Comparison of ENCODE assay signal across 8 cellular contexts in genomic region chr4:1008840-1009646, GRCh38. TPM values are rescaled to one million over a fixed set of nuclear protein-coding genes. Genes with fewer than 3 reads are reported as not detected.
DNase-seq lines count a peak whose midpoint lies in the region; ATAC-seq and TF ChIP-seq lines count a peak whose summit lies in the region.

No MANE protein-coding gene starts in this region.

- WGBS in esophagus, 2 donors: 2% methylated on average over 37 to 46 of the region's 46 CpGs

- peaks cover 0 to 2% (median 0%) of the 10 kb centered on the region in 7 donors for H3K9me3 Mint-ChIP-seq in CD4-positive, CD25-positive, alpha-beta regulatory T cell

- H3K4me3 ChIP-seq in CD4-positive, CD25-positive, alpha-beta regulatory T cell (ENCODE audit: low read depth, low read length): peak overlapping the region; percentile 40
- H3K4me3 ChIP-seq in esophagus (ENCODE audit: low read depth in 1 of 2, low read length in 2 of 2) (peak overlapping the region; percentile 48), osteoblast (ENCODE audit: insufficient read depth, low read length) (peak overlapping the region; percentile 77)

- no peak overlapping the region for H3K27ac ChIP-seq in CD4-positive, CD25-positive, alpha-beta regulatory T cell (ENCODE audit: insufficient read depth, low read length, poor library complexity, severe bottlenecking)
- H3K27ac ChIP-seq in esophagus (ENCODE audit: low read depth in 2 of 2, low read length in 1 of 2): peak overlapping the region in 1 of 2 donors; percentile 34
- no peak overlapping the region for H3K27ac ChIP-seq in osteoblast (ENCODE audit: low read depth, low read length)

- peaks cover 0 to 2% of the 10 kb centered on the region in 2 experiments for H3K9me3 ChIP-seq in CD4-positive, CD25-positive, alpha-beta regulatory T cell (ENCODE audit: control insufficient read depth in 2 of 2, low read length in 2 of 2)
- H3K9me3 ChIP-seq in esophagus (ENCODE audit: control insufficient read depth in 2 of 2, insufficient read depth in 1 of 2, low read depth in 1 of 2, low read length in 1 of 2): no peaks in the 10 kb centered on the region
- peaks cover 2% of the 10 kb centered on the region for H3K9me3 ChIP-seq in osteoblast (ENCODE audit: low read depth, low read length)

- no peaks in the 10 kb centered on the region for H3K36me3 Mint-ChIP-seq in CD4-positive, CD25-positive, alpha-beta regulatory T cell

- DNase-seq in CD4-positive, CD25-positive, alpha-beta regulatory T cell: peak; percentile 50 to 61 (median 52)
- peak; percentile 38 for DNase-seq in activated CD4-positive, alpha-beta T cell treated with anti-CD3 and anti-CD28 coated beads, Interleukin-2, amount 50 U/mL, for 1 hour
- DNase-seq in osteoblast (ENCODE audit: insufficient read length, low spot score, missing footprints) (no peak), NCI-H187 treated with DMSO at 0.1 percent for 48 hours (lab: John Stamatoyannopoulos, UW) (no peak)

- no peaks in the 10 kb centered on the region for H3K36me3 ChIP-seq in CD4-positive, CD25-positive, alpha-beta regulatory T cell (ENCODE audit: control insufficient read depth, insufficient read depth, low read length)
- H3K36me3 ChIP-seq in esophagus (ENCODE audit: control insufficient read depth in 2 of 2, insufficient read depth in 2 of 2, low read length in 1 of 2) (no peaks in the 10 kb centered on the region), osteoblast (ENCODE audit: insufficient read depth, low read length) (peaks cover 2% of the 10 kb centered on the region)

- H3K79me2 ChIP-seq in osteoblast (ENCODE audit: insufficient read depth, low read length): no peaks in the 10 kb centered on the region

- H3K4me3 Mint-ChIP-seq in CD4-positive, CD25-positive, alpha-beta regulatory T cell: peak overlapping the region; percentile 79 to 88 (median 83)

- H4K20me1 ChIP-seq in osteoblast (ENCODE audit: insufficient read depth, low read length): peaks cover 7% of the 10 kb centered on the region

- peaks cover 5% of the 10 kb centered on the region for H3K27me3 ChIP-seq in CD4-positive, CD25-positive, alpha-beta regulatory T cell (ENCODE audit: control insufficient read depth, insufficient read depth, low read length)
- H3K27me3 ChIP-seq in esophagus (ENCODE audit: control insufficient read depth in 1 of 2, insufficient read depth in 2 of 2, low read length in 2 of 2) (peaks cover 0 to 5% of the 10 kb centered on the region in 2 donors), osteoblast (ENCODE audit: insufficient read depth, low read length) (peaks cover 37% of the 10 kb centered on the region)

- no peak overlapping the region for H3K27ac Mint-ChIP-seq in CD4-positive, CD25-positive, alpha-beta regulatory T cell

- H3K4me2 ChIP-seq in osteoblast (ENCODE audit: insufficient read depth, low read length): peak overlapping the region; percentile 91

- peak overlapping the region; percentile 76 for H2AFZ ChIP-seq in osteoblast (ENCODE audit: low read length)

- peaks cover 31% of the 10 kb centered on the region for H3K4me1 ChIP-seq in CD4-positive, CD25-positive, alpha-beta regulatory T cell (ENCODE audit: control insufficient read depth, insufficient read depth, low read length, poor library complexity, severe bottlenecking)
- H3K4me1 ChIP-seq in esophagus (ENCODE audit: control insufficient read depth in 2 of 2, insufficient read depth in 2 of 2, low read length in 1 of 2): peaks cover 10 to 24% of the 10 kb centered on the region in 2 donors
- H3K4me1 ChIP-seq in osteoblast (ENCODE audit: insufficient read depth, low read length): peaks cover 18% of the 10 kb centered on the region

- H3K4me1 Mint-ChIP-seq in CD4-positive, CD25-positive, alpha-beta regulatory T cell: peaks cover 0 to 13% (median 6%) of the 10 kb centered on the region in 4 donors

- peaks cover 36% of the 10 kb centered on the region for H3K27me3 Mint-ChIP-seq in CD4-positive, CD25-positive, alpha-beta regulatory T cell

- no peak for ATAC-seq in CD4-positive, CD25-positive, alpha-beta regulatory T cell (ENCODE audit: low read depth in 2 of 2)
- ATAC-seq in HG03025 (IDR thresholded peaks at IDR 0.05; ENCODE audit: low FRiP score, unreplicated experiment) (peak; percentile 21), HG03175 (IDR thresholded peaks at IDR 0.05; ENCODE audit: unreplicated experiment) (no peak), GM19467 (IDR thresholded peaks at IDR 0.05; ENCODE audit: unreplicated experiment) (no peak)

- no peak for TF ChIP-seq CTCF in osteoblast (IDR thresholded peaks at IDR 0.05; ENCODE audit: extremely low read depth, low read depth, low read length)

RNA-seq across cellular contexts. Expression of gene FGFRL1, which starts 2.4 kb away (rescaled TPM):
- 14.3 TPM for total RNA-seq in CD4-positive, CD25-positive, alpha-beta regulatory T cell
- 1 to 10 TPM in 1 of 4 donors, under 1 TPM in 3; 0.27 to 1.6 (median 0.33) TPM for polyA plus RNA-seq in CD4-positive, CD25-positive, alpha-beta regulatory T cell
- polyA plus RNA-seq in esophagus: 1 to 10 TPM; 2.3 to 3.4 TPM
- total RNA-seq in osteoblast: 29.2 and 30.8 TPM in 2 replicates

RNA-seq across cellular contexts. Expression of gene SLC26A1, which starts 15.8 kb away (rescaled TPM):
- total RNA-seq in CD4-positive, CD25-positive, alpha-beta regulatory T cell: 0.37 TPM
- 1 to 10 TPM in 2 of 4 donors, under 1 TPM in 2; 0.42 to 1.7 (median 1.0) TPM for polyA plus RNA-seq in CD4-positive, CD25-positive, alpha-beta regulatory T cell
- under 1 TPM; 0.09 to 0.49 TPM for polyA plus RNA-seq in esophagus
- total RNA-seq in osteoblast: 0.36 and 0.59 TPM in 2 replicates

RNA-seq across cellular contexts. Expression of gene IDUA, which starts 22.2 kb away (rescaled TPM):
- total RNA-seq in CD4-positive, CD25-positive, alpha-beta regulatory T cell: 55.5 TPM
- polyA plus RNA-seq in CD4-positive, CD25-positive, alpha-beta regulatory T cell: 10 to 100 TPM in 1 of 4 donors, 1 to 10 TPM in 3; 7.5 to 13.1 (median 8.5) TPM
- 10 to 100 TPM; 10.0 to 17.8 TPM for polyA plus RNA-seq in esophagus
- 23.0 and 26.4 TPM in 2 replicates for total RNA-seq in osteoblast

RNA-seq across cellular contexts. Expression of gene DGKQ, which starts 35.7 kb away (rescaled TPM):
- total RNA-seq in CD4-positive, CD25-positive, alpha-beta regulatory T cell: 22.5 TPM
- polyA plus RNA-seq in CD4-positive, CD25-positive, alpha-beta regulatory T cell: 1 to 10 TPM; 2.4 to 5.4 (median 3.1) TPM
- 1 to 10 TPM; 6.8 to 8.0 TPM for polyA plus RNA-seq in esophagus
- 10.3 and 15.2 TPM in 2 replicates for total RNA-seq in osteoblast

Comparison
In these comparisons a context has a peak if more than half of its experiments do, and no peak if none do; other contexts are left out.
1. DNase-seq: peak in CD4-positive, CD25-positive, alpha-beta regulatory T cell (3 of 3) and activated CD4-positive, alpha-beta T cell treated with anti-CD3 and anti-CD28 coated beads, Interleukin-2, amount 50 U/mL, for 1 hour (single experiment); none in osteoblast (single experiment) and NCI-H187 treated with DMSO at 0.1 percent for 48 hours (single experiment).
2. Peak in every context shown above with its lines, with median percentiles within 50 percentile points of each other: H3K4me3 ChIP-seq.